Comparison of ENCODE assay signal across 30 cellular contexts in the genomic region with DNA sequence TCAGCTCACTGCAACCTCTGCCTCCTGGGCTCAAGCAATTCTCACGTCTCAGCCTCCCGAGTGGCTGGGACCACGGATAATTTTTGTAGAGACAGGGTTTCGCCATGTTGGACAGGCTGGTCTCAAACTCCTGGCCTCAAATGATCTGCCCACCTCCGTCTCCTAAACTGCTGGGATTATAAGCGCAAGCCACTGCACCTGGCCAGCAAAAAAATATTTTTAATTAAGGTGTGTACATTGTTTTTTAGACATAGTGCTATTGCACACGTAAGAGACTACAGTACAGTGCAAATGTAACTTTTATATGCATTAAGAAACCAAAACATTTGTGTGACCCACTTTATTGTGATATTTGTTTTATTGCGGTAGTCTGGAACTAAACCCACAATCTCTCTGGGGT. TPM values are rescaled to one million over a fixed set of nuclear protein-coding genes. Genes with fewer than 3 reads are reported as not detected.
"Had no signal": no experiment of that assay in that cellular context is flagged by ENCODE, and none has a peak within 500 bp of the region (broad histone marks: within the 10 kb centered on the region; RNA-seq: fewer than 3 reads in every experiment).

No MANE protein-coding gene starts in this region.

- H3K27me3 ChIP-seq: stomach, suprapubic skin, testis, thyroid gland, tibial artery, tibial nerve, upper lobe of left lung, upper lobe of right lung, uterus, vagina had no signal

- H3K4me3 ChIP-seq: stomach, suprapubic skin, testis, thoracic aorta, thyroid gland, tibial artery, tibial nerve, transverse colon, upper lobe of left lung, upper lobe of right lung, uterus, vagina had no signal

- H3K4me1 ChIP-seq: stomach, suprapubic skin, testis, thyroid gland, tibial artery, tibial nerve, transverse colon, upper lobe of left lung, upper lobe of right lung, uterus, vagina had no signal

- H3K9me3 ChIP-seq: suprapubic skin, testis, thyroid gland, uterus, vagina had no signal

- H3K27ac ChIP-seq: stomach, suprapubic skin, testis, thoracic aorta, thyroid gland, tibial artery, tibial nerve, transverse colon, upper lobe of left lung, upper lobe of right lung, uterus, vagina had no signal

- DNase-seq: stimulated activated CD4-positive, alpha-beta T cell treated with anti-CD3 and anti-CD28 coated beads, Interleukin-2, amount 100 ng/mL, for 48 hours; stimulated activated CD4-positive, alpha-beta T cell treated with anti-CD3 and anti-CD28 coated beads, Interleukin-4, amount 100 ng/mL, for 1 hour; stimulated activated CD4-positive, alpha-beta T cell treated with anti-CD3 and anti-CD28 coated beads, Interleukin-4, amount 100 ng/mL, for 24 hours; stimulated activated CD4-positive, alpha-beta T cell treated with anti-CD3 and anti-CD28 coated beads, Interleukin-4, amount 100 ng/mL, for 4 hours; stimulated activated CD8-positive, alpha-beta memory T cell treated with anti-CD3 and anti-CD28 coated beads, Interleukin-4, amount 100 ng/mL, for 48 hours; stimulated activated naive B cell treated with anti-CD40 and anti-IgM and Interleukin-4, amounts not matched to agents 10 μg/mL and 1 μg/mL and 100 μg/mL, for 72 hours; stimulated activated naive CD4-positive, alpha-beta T cell; stimulated activated naive CD4-positive, alpha-beta T cell treated with Interleukin-2 at 50 U/mL for 16 hours; stimulated activated naive CD8-positive, alpha-beta T cell treated with anti-CD3 and anti-CD28 coated beads, Interleukin-15, amount 100 ng/mL, for 72 hours; stimulated activated naive CD8-positive, alpha-beta T cell treated with anti-CD3 and anti-CD28 coated beads, Interleukin-15, Interleukin-2, amounts not matched to agents 100 U/mL and 50 U/mL, for 24 hours; stomach; substantia nigra; testis; thyroid gland; tibial artery; transverse colon; trophoblast cell; upper lobe of left lung; upper lobe of right lung; uterus had no signal

- ATAC-seq: stimulated activated effector memory CD8-positive, alpha-beta T cell treated with anti-CD3 and anti-CD28 coated beads, Interleukin-12 subunit alpha, Interleukin-12 subunit beta, amount 100 ng/mL, for 72 hours; stimulated activated memory B cell treated with anti-CD40 and anti-IgM and Interleukin-4, amounts not matched to agents 10 μg/mL and 1 μg/mL and 100 μg/mL, for 72 hours; stimulated activated naive B cell treated with anti-CD40 and anti-IgM and Interleukin-4, amounts not matched to agents 10 μg/mL and 1 μg/mL and 100 μg/mL, for 72 hours; stimulated activated naive CD8-positive, alpha-beta T cell treated with anti-CD3 and anti-CD28 coated beads, Interleukin-15, amount 100 ng/mL, for 72 hours; stimulated activated naive CD8-positive, alpha-beta T cell treated with anti-CD3 and anti-CD28 coated beads, Interleukin-15, Interleukin-2, amounts not matched to agents 100 U/mL and 50 U/mL, for 24 hours; upper lobe of right lung had no signal

- H3K36me3 ChIP-seq: stomach, suprapubic skin, thoracic aorta, thyroid gland, tibial artery, tibial nerve, transverse colon, upper lobe of left lung, upper lobe of right lung, uterus, vagina had no signal

RNA-seq across cellular contexts. Expression of a gene that starts 49.0 kb away (rescaled TPM):
- total RNA-seq: stomach, subcutaneous adipose tissue, suprapubic skin, temporal lobe, thoracic aorta, thyroid gland, tibial nerve, transverse colon, upper lobe of left lung, upper lobe of right lung, ureter, urinary bladder, uterus, vagina had no signal
- polyA plus RNA-seq: urinary bladder had no signal
